Comparison of ENCODE assay signal across 1 cellular context in the genomic region with DNA sequence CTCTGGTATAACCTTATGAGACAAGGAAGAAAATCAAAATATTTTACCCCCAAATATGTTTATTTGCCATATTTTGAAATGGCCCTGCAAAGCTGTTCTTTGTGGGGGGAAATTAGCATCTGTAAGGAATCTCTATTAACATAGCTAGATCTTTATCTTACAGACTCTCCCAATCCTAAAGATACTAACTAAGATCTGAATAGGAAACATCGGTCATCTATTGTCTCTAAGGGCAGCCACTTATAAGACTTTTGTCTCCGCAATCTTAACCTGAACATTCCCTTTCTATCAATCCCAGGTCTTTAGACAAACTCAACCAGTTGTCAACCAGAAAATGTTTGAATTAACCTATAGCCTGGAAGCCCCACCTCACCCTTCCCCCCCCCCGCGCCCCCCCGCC.
TF ChIP-seq lines count a peak whose summit lies in the region.

No MANE protein-coding gene starts in this region.

TF ChIP-seq in GM23338, 12 proteins besides CTCF, POLR2A, EP300 and RAD21 (continued from another document):
- no peak for TF ChIP-seq ZNF114 (CRISPR knock-in tag; IDR thresholded peaks at IDR 0.05)
